ENCODE assay signal across 8 cellular contexts in genomic region chr11:33015621-33016551, GRCh38.
DNase-seq lines count a peak whose midpoint lies in the region; ATAC-seq lines count a peak whose summit lies in the region.

TSS of gene DEPDC7 (plus strand) at chr11:33015878. CDS start at chr11:33015956, 78 bp downstream.

- peak; percentile 62 for ATAC-seq in GM19372 (IDR thresholded peaks at IDR 0.05; ENCODE audit: low read depth, unreplicated experiment)
- ATAC-seq in HG03460 (IDR thresholded peaks at IDR 0.05; ENCODE audit: unreplicated experiment) = peak; percentile 64

- H3K27ac ChIP-seq in epithelial cell of prostate = peak within 1 kb of the TSS; percentile 34

- peak in 13 of 14 donors; percentile 5 to 93 (median 80) for DNase-seq in C1 segment of cervical spinal cord (lab: John Stamatoyannopoulos, UW)
- peak; percentile 78 for DNase-seq in NCI-H82 treated with DMSO at 0.1 percent for 48 hours (lab: John Stamatoyannopoulos, UW; ENCODE audit: unreplicated experiment)
- DNase-seq in activated CD8-positive, alpha-beta memory T cell treated with anti-CD3 and anti-CD28 coated beads, Interleukin-2, amount 50 U/mL, for 48 hours = peak; percentile 89
- no peak for DNase-seq in epithelial cell of prostate (ENCODE audit: low read depth, low spot score)
- DNase-seq in middle frontal gyrus (ENCODE audit: extremely low spot score, low spot score) = peak; percentile 75
- peak; percentile 52 for DNase-seq in stimulated activated CD8-positive, alpha-beta memory T cell treated with anti-CD3 and anti-CD28 coated beads, Interleukin-15, amount 100 ng/mL, for 24 hours (ENCODE audit: low read depth)
